ENCODE assay signal across 2 cellular contexts in the genomic region with DNA sequence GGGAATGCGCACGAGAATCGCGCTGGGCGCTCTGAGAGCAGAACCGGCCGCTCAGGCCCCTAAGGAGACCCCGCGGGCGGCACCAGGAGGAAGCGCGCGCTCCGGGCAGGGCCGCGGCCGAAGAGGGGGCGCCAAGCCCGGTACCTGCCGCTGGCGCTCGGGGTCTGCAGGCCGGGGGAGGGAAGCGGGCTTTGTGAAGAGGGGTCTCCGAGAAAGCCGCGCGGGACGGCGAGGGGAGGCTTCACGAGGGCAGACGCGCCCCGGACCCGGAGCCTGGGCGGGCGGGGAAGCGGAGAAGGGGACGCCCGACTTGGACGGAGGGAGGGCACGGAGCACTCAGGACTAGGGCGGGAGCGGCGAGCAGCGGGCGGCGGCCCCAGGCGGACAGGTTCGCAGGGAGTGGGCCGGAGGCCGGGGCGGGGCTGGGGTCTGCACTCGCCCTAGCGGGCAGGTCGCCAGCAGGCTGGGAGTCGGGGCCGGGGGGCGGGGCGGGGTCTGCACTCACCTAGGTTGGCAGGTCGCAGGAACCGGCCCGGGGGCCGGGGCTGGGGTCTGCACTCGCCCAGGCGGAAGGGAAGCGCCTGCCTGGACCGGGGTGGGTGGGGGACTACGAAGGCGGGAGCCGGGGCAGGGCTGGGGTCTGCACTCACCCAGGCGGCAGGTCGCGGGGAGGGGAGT.
TF ChIP-seq lines count a peak whose summit lies in the region.

No MANE protein-coding gene starts in this region.

TF ChIP-seq in A549, 52 proteins besides CTCF, POLR2A, EP300 and RAD21 (continued from another document):
- TF ChIP-seq REST (IDR thresholded peaks at IDR 0.05) (peak; percentile 13; the same call in 1 of the 2 replicates), POLR2AphosphoS2 (conservative IDR thresholded peaks at IDR 0.05; ENCODE audit: low read length) (no peak)

TF ChIP-seq in liver, 16 proteins besides CTCF, POLR2A, EP300 and RAD21 (continued from another document):
- no peak for TF ChIP-seq REST (IDR thresholded peaks at IDR 0.05)
